Comparison of ENCODE assay signal across 1 cellular context in genomic region chr4:39043058-39043696, GRCh38.
TF ChIP-seq lines count a peak whose summit lies in the region.

No MANE protein-coding gene starts in this region.

TF ChIP-seq in IMR-90, 13 proteins besides CTCF, POLR2A, EP300 and RAD21 (continued from another document):
- TF ChIP-seq, protein P1, sequence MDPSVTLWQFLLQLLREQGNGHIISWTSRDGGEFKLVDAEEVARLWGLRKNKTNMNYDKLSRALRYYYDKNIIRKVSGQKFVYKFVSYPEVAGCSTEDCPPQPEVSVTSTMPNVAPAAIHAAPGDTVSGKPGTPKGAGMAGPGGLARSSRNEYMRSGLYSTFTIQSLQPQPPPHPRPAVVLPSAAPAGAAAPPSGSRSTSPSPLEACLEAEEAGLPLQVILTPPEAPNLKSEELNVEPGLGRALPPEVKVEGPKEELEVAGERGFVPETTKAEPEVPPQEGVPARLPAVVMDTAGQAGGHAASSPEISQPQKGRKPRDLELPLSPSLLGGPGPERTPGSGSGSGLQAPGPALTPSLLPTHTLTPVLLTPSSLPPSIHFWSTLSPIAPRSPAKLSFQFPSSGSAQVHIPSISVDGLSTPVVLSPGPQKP (IDR thresholded peaks at IDR 0.05; ENCODE audit: borderline replicate concordance, low read depth, low read length) = no peak
- TF ChIP-seq FOS (IDR thresholded peaks at IDR 0.05; ENCODE audit: low read depth, low read length) (0 out of 2 replicates have a peak, but pooled peaks have one; percentile 8), NFE2L2 (IDR thresholded peaks at IDR 0.05; ENCODE audit: low read depth, low read length) (no peak), SMC3 (IDR thresholded peaks at IDR 0.05; ENCODE audit: low read depth, low read length) (no peak)
